Comparison of ENCODE assay signal across 26 cellular contexts in genomic region chr7:131524699-131525098, GRCh38.
"Had no signal": no experiment of that assay in that cellular context is flagged by ENCODE, and none has a peak within 500 bp of the region (broad histone marks: within the 10 kb centered on the region; RNA-seq: fewer than 3 reads in every experiment).

No MANE protein-coding gene starts in this region.

- DNase-seq: caudate nucleus; cortex of kidney; dorsolateral prefrontal cortex; effector CD8-positive, alpha-beta T cell; hypothalamus; kidney glomerular epithelial cell; left ventricle myocardium superior; mesenchymal stem cell; midbrain; naive B cell; occipital lobe; psoas muscle; retina; stimulated activated CD4-positive, alpha-beta T cell treated with anti-CD3 and anti-CD28 coated beads, Interleukin-2, amount 100 ng/mL, for 48 hours; stimulated activated CD8-positive, alpha-beta memory T cell treated with anti-CD3 and anti-CD28 coated beads, Interleukin-4, amount 100 ng/mL, for 48 hours; stimulated activated naive CD8-positive, alpha-beta T cell treated with anti-CD3 and anti-CD28 coated beads, Interleukin-15, Interleukin-2, amounts not matched to agents 100 U/mL and 50 U/mL, for 24 hours; thyroid gland; upper lobe of left lung had no signal

- H3K4me1 ChIP-seq: suprapubic skin, vagina had no signal

- H3K9me3 ChIP-seq: esophagus muscularis mucosa, psoas muscle, sigmoid colon, suprapubic skin, thyroid gland, upper lobe of left lung, vagina had no signal

- H3K27ac ChIP-seq: psoas muscle, sigmoid colon, skin epidermis, suprapubic skin, vagina had no signal

- FAIRE-seq: islet of Langerhans had no signal

- H3K36me3 ChIP-seq: esophagus muscularis mucosa, sigmoid colon, suprapubic skin, thyroid gland, upper lobe of left lung, vagina had no signal

- H3K27me3 ChIP-seq: dorsolateral prefrontal cortex, esophagus muscularis mucosa, sigmoid colon, suprapubic skin, thyroid gland, upper lobe of left lung, vagina had no signal

- H3K4me3 ChIP-seq: dorsolateral prefrontal cortex, esophagus muscularis mucosa, lung, psoas muscle, sigmoid colon, skin epidermis, suprapubic skin, thyroid gland, upper lobe of left lung, vagina had no signal

- ATAC-seq: left ventricle myocardium superior; psoas muscle; stimulated activated effector memory CD8-positive, alpha-beta T cell treated with anti-CD3 and anti-CD28 coated beads, Interleukin-12 subunit alpha, Interleukin-12 subunit beta, amount 100 ng/mL, for 72 hours; stimulated activated naive CD8-positive, alpha-beta T cell treated with anti-CD3 and anti-CD28 coated beads, Interleukin-15, Interleukin-2, amounts not matched to agents 100 U/mL and 50 U/mL, for 24 hours had no signal
